Comparison of ENCODE assay signal across 1 cellular context in the genomic region with DNA sequence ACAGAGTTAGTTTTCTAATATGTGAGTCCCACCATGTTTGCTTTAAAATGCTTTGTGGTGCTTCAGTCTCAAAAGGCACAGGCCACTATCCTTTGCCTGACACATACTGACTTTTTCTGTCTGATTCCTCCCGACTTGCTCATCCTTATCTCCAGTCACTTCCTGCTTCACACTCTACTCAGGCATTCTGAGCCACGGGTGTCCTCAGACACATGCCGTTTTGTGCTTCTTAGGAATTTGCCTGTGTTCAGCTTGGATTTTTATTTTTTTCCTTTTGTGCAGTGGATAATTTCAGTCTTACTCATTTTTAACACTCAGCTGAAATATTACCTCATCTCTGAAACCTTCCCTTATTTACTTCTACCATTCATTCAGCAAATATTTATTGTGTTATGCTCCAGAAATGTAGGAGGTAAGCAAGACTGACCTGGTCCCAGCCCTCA.
A peak's percentile ranks its signal among the peaks of the same experiment; 100 is the strongest.
TF ChIP-seq lines count a peak whose summit lies in the region.

No MANE protein-coding gene starts in this region.

TF ChIP-seq in K562, 482 proteins besides CTCF, POLR2A, EP300 and RAD21 (continued from another document and continues in another):
- TF ChIP-seq, protein P1, sequence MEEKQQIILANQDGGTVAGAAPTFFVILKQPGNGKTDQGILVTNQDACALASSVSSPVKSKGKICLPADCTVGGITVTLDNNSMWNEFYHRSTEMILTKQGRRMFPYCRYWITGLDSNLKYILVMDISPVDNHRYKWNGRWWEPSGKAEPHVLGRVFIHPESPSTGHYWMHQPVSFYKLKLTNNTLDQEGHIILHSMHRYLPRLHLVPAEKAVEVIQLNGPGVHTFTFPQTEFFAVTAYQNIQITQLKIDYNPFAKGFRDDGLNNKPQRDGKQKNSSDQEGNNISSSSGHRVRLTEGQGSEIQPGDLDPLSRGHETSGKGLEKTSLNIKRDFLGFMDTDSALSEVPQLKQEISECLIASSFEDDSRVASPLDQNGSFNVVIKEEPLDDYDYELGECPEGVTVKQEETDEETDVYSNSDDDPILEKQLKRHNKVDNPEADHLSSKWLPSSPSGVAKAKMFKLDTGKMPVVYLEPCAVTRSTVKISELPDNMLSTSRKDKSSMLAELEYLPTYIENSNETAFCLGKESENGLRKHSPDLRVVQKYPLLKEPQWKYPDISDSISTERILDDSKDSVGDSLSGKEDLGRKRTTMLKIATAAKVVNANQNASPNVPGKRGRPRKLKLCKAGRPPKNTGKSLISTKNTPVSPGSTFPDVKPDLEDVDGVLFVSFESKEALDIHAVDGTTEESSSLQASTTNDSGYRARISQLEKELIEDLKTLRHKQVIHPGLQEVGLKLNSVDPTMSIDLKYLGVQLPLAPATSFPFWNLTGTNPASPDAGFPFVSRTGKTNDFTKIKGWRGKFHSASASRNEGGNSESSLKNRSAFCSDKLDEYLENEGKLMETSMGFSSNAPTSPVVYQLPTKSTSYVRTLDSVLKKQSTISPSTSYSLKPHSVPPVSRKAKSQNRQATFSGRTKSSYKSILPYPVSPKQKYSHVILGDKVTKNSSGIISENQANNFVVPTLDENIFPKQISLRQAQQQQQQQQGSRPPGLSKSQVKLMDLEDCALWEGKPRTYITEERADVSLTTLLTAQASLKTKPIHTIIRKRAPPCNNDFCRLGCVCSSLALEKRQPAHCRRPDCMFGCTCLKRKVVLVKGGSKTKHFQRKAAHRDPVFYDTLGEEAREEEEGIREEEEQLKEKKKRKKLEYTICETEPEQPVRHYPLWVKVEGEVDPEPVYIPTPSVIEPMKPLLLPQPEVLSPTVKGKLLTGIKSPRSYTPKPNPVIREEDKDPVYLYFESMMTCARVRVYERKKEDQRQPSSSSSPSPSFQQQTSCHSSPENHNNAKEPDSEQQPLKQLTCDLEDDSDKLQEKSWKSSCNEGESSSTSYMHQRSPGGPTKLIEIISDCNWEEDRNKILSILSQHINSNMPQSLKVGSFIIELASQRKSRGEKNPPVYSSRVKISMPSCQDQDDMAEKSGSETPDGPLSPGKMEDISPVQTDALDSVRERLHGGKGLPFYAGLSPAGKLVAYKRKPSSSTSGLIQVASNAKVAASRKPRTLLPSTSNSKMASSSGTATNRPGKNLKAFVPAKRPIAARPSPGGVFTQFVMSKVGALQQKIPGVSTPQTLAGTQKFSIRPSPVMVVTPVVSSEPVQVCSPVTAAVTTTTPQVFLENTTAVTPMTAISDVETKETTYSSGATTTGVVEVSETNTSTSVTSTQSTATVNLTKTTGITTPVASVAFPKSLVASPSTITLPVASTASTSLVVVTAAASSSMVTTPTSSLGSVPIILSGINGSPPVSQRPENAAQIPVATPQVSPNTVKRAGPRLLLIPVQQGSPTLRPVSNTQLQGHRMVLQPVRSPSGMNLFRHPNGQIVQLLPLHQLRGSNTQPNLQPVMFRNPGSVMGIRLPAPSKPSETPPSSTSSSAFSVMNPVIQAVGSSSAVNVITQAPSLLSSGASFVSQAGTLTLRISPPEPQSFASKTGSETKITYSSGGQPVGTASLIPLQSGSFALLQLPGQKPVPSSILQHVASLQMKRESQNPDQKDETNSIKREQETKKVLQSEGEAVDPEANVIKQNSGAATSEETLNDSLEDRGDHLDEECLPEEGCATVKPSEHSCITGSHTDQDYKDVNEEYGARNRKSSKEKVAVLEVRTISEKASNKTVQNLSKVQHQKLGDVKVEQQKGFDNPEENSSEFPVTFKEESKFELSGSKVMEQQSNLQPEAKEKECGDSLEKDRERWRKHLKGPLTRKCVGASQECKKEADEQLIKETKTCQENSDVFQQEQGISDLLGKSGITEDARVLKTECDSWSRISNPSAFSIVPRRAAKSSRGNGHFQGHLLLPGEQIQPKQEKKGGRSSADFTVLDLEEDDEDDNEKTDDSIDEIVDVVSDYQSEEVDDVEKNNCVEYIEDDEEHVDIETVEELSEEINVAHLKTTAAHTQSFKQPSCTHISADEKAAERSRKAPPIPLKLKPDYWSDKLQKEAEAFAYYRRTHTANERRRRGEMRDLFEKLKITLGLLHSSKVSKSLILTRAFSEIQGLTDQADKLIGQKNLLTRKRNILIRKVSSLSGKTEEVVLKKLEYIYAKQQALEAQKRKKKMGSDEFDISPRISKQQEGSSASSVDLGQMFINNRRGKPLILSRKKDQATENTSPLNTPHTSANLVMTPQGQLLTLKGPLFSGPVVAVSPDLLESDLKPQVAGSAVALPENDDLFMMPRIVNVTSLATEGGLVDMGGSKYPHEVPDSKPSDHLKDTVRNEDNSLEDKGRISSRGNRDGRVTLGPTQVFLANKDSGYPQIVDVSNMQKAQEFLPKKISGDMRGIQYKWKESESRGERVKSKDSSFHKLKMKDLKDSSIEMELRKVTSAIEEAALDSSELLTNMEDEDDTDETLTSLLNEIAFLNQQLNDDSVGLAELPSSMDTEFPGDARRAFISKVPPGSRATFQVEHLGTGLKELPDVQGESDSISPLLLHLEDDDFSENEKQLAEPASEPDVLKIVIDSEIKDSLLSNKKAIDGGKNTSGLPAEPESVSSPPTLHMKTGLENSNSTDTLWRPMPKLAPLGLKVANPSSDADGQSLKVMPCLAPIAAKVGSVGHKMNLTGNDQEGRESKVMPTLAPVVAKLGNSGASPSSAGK (IDR thresholded peaks at IDR 0.05) = peak; percentile 86
- 0 out of 2 replicates have a peak, but pooled peaks have one; percentile 37 for TF ChIP-seq SUPT5H (IDR thresholded peaks at IDR 0.05)
- peak; percentile 76 for TF ChIP-seq SPI1 (IDR thresholded peaks at IDR 0.05; ENCODE audit: borderline replicate concordance, low read depth, low read length)
- TF ChIP-seq NR2C2 (CRISPR knock-in tag; IDR thresholded peaks at IDR 0.05) = no peak
- TF ChIP-seq NR2C2 (tag; IDR thresholded peaks at IDR 0.05) = 0 out of 2 replicates have a peak, but pooled peaks have one; percentile 18
- peak; percentile 62 for TF ChIP-seq DPF2 (IDR thresholded peaks at IDR 0.05)
- TF ChIP-seq, protein P2, sequence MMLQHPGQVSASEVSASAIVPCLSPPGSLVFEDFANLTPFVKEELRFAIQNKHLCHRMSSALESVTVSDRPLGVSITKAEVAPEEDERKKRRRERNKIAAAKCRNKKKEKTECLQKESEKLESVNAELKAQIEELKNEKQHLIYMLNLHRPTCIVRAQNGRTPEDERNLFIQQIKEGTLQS (IDR thresholded peaks at IDR 0.05) = 0 out of 2 replicates have a peak, but pooled peaks have one; percentile 16
- TF ChIP-seq, protein P2 (CRISPR knock-in tag; conservative IDR thresholded peaks at IDR 0.05) = no peak
- TF ChIP-seq ZC3H8 (IDR thresholded peaks at IDR 0.05) = no peak
- TF ChIP-seq, protein P3, sequence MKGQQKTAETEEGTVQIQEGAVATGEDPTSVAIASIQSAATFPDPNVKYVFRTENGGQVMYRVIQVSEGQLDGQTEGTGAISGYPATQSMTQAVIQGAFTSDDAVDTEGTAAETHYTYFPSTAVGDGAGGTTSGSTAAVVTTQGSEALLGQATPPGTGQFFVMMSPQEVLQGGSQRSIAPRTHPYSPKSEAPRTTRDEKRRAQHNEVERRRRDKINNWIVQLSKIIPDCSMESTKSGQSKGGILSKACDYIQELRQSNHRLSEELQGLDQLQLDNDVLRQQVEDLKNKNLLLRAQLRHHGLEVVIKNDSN (CRISPR knock-in tag; IDR thresholded peaks at IDR 0.05) = no peak
- TF ChIP-seq, protein P4, sequence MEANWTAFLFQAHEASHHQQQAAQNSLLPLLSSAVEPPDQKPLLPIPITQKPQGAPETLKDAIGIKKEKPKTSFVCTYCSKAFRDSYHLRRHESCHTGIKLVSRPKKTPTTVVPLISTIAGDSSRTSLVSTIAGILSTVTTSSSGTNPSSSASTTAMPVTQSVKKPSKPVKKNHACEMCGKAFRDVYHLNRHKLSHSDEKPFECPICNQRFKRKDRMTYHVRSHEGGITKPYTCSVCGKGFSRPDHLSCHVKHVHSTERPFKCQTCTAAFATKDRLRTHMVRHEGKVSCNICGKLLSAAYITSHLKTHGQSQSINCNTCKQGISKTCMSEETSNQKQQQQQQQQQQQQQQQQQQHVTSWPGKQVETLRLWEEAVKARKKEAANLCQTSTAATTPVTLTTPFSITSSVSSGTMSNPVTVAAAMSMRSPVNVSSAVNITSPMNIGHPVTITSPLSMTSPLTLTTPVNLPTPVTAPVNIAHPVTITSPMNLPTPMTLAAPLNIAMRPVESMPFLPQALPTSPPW (CRISPR knock-in tag; IDR thresholded peaks at IDR 0.05) = no peak
- TF ChIP-seq CXXC5 (CRISPR knock-in tag; IDR thresholded peaks at IDR 0.05) = 0 out of 2 replicates have a peak, but pooled peaks have one; percentile 26
- TF ChIP-seq, protein P5, sequence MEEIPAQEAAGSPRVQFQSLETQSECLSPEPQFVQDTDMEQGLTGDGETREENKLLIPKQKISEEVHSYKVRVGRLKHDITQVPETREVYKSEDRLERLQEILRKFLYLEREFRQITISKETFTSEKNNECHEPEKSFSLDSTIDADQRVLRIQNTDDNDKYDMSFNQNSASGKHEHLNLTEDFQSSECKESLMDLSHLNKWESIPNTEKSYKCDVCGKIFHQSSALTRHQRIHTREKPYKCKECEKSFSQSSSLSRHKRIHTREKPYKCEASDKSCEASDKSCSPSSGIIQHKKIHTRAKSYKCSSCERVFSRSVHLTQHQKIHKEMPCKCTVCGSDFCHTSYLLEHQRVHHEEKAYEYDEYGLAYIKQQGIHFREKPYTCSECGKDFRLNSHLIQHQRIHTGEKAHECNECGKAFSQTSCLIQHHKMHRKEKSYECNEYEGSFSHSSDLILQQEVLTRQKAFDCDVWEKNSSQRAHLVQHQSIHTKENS (CRISPR knock-in tag; IDR thresholded peaks at IDR 0.05) = no peak
- TF ChIP-seq KAT2B (IDR thresholded peaks at IDR 0.05; ENCODE audit: low read depth, low read length) = no peak
- peak; percentile 34; the same call in 1 of the 2 replicates for TF ChIP-seq ZNF24 (IDR thresholded peaks at IDR 0.05)
- 0 out of 2 replicates have a peak, but pooled peaks have one; percentile 10 for TF ChIP-seq TCF3 (CRISPR knock-in tag; IDR thresholded peaks at IDR 0.05)
- no peak for TF ChIP-seq DACH1 (IDR thresholded peaks at IDR 0.05; ENCODE audit: partially characterized antibody)
- peak; percentile 14 to 46; a peak in 1 of 4 replicates for TF ChIP-seq FOXK2 (conservative IDR thresholded peaks at IDR 0.05 in 1 of 2, IDR thresholded peaks at IDR 0.05 in 1 of 2; ENCODE audit: low read depth in 2 of 2)
- 0 out of 4 replicates have a peak, but pooled peaks of 1 of the 2 experiments have one; percentile 32 for TF ChIP-seq TRIM24 (IDR thresholded peaks at IDR 0.05)
- TF ChIP-seq, protein P6, sequence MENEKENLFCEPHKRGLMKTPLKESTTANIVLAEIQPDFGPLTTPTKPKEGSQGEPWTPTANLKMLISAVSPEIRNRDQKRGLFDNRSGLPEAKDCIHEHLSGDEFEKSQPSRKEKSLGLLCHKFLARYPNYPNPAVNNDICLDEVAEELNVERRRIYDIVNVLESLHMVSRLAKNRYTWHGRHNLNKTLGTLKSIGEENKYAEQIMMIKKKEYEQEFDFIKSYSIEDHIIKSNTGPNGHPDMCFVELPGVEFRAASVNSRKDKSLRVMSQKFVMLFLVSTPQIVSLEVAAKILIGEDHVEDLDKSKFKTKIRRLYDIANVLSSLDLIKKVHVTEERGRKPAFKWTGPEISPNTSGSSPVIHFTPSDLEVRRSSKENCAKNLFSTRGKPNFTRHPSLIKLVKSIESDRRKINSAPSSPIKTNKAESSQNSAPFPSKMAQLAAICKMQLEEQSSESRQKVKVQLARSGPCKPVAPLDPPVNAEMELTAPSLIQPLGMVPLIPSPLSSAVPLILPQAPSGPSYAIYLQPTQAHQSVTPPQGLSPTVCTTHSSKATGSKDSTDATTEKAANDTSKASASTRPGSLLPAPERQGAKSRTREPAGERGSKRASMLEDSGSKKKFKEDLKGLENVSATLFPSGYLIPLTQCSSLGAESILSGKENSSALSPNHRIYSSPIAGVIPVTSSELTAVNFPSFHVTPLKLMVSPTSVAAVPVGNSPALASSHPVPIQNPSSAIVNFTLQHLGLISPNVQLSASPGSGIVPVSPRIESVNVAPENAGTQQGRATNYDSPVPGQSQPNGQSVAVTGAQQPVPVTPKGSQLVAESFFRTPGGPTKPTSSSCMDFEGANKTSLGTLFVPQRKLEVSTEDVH (IDR thresholded peaks at IDR 0.05; ENCODE audit: low read depth, partially characterized antibody) = no peak
- TF ChIP-seq ZNF140 (CRISPR knock-in tag; IDR thresholded peaks at IDR 0.05) = no peak
- peak; percentile 26 for TF ChIP-seq TAF1 (IDR thresholded peaks at IDR 0.05; ENCODE audit: control insufficient read depth, extremely low read depth, insufficient read depth, low read length, severe bottlenecking)
- no peak for TF ChIP-seq ZNF146 (CRISPR knock-in tag; IDR thresholded peaks at IDR 0.05; ENCODE audit: unreplicated experiment)
- no peak for TF ChIP-seq PHF8 (IDR thresholded peaks at IDR 0.05; ENCODE audit: borderline replicate concordance, low read length)
- TF ChIP-seq, protein P7, sequence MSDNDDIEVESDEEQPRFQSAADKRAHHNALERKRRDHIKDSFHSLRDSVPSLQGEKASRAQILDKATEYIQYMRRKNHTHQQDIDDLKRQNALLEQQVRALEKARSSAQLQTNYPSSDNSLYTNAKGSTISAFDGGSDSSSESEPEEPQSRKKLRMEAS (CRISPR knock-in tag; IDR thresholded peaks at IDR 0.05) = peak; percentile 51; the same call in 1 of the 2 replicates
- TF ChIP-seq ZFP30 (CRISPR knock-in tag; IDR thresholded peaks at IDR 0.05; ENCODE audit: borderline replicate concordance) = no peak
- TF ChIP-seq RAD51 (IDR thresholded peaks at IDR 0.05; ENCODE audit: borderline replicate concordance, low read depth) = no peak
- peak; percentile 26 for TF ChIP-seq ARID1B (IDR thresholded peaks at IDR 0.05)
- 0 out of 2 replicates have a peak, but pooled peaks have one; percentile 43 for TF ChIP-seq FOSL1 (tag; conservative IDR thresholded peaks at IDR 0.05)
